Comparison of ENCODE assay signal across 8 cellular contexts in the genomic region with DNA sequence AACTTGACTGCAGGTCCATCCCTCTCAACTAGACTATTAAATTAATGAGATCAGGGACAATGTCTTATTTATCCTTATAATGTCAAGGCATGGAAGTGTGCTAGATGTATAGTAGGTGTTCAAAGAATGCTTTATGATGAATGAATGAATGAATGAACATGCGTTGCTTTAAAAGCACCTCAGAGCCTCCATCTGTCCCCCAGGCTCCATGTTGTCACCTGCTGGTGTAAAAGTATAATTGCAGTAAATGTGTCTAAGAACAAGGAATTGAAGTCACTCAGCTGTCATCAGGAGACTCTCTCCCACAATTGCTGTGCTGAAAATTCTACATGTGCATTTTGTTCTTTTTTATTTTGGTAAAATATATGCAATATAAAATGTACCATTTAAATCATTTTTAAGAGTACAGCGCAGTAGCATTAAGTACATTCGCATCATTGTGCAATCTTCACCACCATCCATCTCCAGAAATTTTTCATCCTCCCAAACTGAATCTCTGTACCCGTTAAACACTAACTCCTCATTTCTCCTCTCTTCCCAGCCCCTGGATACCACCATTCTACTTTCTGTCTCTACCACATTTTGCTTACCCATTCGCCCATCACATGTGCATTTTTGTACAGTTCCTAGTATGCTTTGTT. TPM values are rescaled to one million over a fixed set of nuclear protein-coding genes. Genes with fewer than 3 reads are reported as not detected.
A peak's percentile ranks its signal among the peaks of the same experiment; 100 is the strongest.
DNase-seq lines count a peak whose midpoint lies in the region; TF ChIP-seq lines count a peak whose summit lies in the region.

No MANE protein-coding gene starts in this region.

- H3K27ac ChIP-seq in left ventricle myocardium inferior (replicated peaks) (no peak overlapping the region), right atrium auricular region (no peak overlapping the region)

- H3K4me3 ChIP-seq in left ventricle myocardium inferior (no peak overlapping the region), right atrium auricular region (no peak overlapping the region), fibroblast of villous mesenchyme (ENCODE audit: low read depth, low read length) (no peak overlapping the region)

- DNase-seq in left ventricle myocardium inferior (no peak), right atrium auricular region (ENCODE audit: low spot score) (no peak), OCI-M1 (lab: John Stamatoyannopoulos, UW) (peak; percentile 30), fibroblast of villous mesenchyme (ENCODE audit: low read depth) (no peak), GM19238 (ENCODE audit: insufficient read length, low spot score) (no peak), amygdala (lab: John Stamatoyannopoulos, UW) (no peak), AG08396 (ENCODE audit: low spot score) (no peak), LoVo (ENCODE audit: low spot score) (no peak)

- H3K27me3 ChIP-seq in left ventricle myocardium inferior (ENCODE audit: low read depth): peaks cover 47% of the 10 kb centered on the region
- H3K27me3 ChIP-seq in right atrium auricular region: no peaks in the 10 kb centered on the region

- H3K36me3 ChIP-seq in left ventricle myocardium inferior: no peaks in the 10 kb centered on the region
- no peaks in the 10 kb centered on the region for H3K36me3 ChIP-seq in right atrium auricular region

- H3K9me3 ChIP-seq in left ventricle myocardium inferior (replicated peaks) (no peaks in the 10 kb centered on the region), right atrium auricular region (no peaks in the 10 kb centered on the region)

- intact Hi-C loops in left ventricle myocardium inferior (cut with micrococcal nuclease): no loop called here

- TF ChIP-seq CTCF in left ventricle myocardium inferior (IDR thresholded peaks at IDR 0.05; ENCODE audit: borderline replicate concordance): peak; percentile 51
- TF ChIP-seq CTCF in right atrium auricular region (IDR thresholded peaks at IDR 0.05): peak in 1 of 2 donors; percentile 55
- TF ChIP-seq CTCF in fibroblast of villous mesenchyme (IDR thresholded peaks at IDR 0.05; ENCODE audit: insufficient read depth, low read depth, low read length): peak; percentile 56

- H3K4me1 ChIP-seq in left ventricle myocardium inferior (peaks cover 7% of the 10 kb centered on the region), right atrium auricular region (no peaks in the 10 kb centered on the region)

RNA-seq across cellular contexts. Expression of a gene that starts 52.6 kb away (rescaled TPM):
- 1.1 TPM for total RNA-seq in left ventricle myocardium inferior
- total RNA-seq in right atrium auricular region: 1 to 10 TPM; 2.7 to 4.4 TPM
- total RNA-seq in fibroblast of villous mesenchyme: under 0.01 and 0.32 TPM in 2 replicates
